In the genomic region with DNA sequence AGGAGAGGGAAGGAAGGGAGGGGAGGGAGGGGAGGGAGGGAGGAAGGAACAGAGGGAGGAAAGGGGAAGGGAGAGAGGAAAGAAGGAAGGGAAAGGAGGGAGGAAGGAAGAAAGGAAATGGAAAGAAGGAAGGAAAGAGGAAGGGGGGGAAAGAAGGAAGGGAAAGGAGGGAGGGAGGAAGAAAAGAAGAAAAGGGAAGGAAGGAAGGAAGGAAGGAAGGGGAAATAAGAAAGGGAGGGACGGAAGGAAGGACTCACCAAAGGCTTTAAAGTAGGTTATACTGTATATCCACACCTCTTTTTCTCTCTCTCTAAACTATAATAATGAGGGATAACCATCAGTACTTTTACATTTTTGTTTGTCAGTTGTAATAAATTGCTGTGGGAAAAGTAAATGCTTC, we compare ENCODE assay signal across 6 cellular contexts.
"Had no signal": no experiment of that assay in that cellular context is flagged by ENCODE, and none has a peak within 500 bp of the region (broad histone marks: within the 10 kb centered on the region; RNA-seq: fewer than 3 reads in every experiment).

No MANE protein-coding gene starts in this region.

- H3K27ac ChIP-seq: HL-60, KMS-11 had no signal

- FAIRE-seq: HTR-8/SVneo had no signal

- H3K9ac ChIP-seq: KMS-11 had no signal

- DNase-seq: IMR-90, KBM-7, KG1 had no signal

- H3K4me2 ChIP-seq: KMS-11 had no signal
